In genomic region chr6:10219510-10219909, GRCh38 we compare ENCODE assay signal across 28 cellular contexts.
"Had no signal": no experiment of that assay in that cellular context is flagged by ENCODE, and none has a peak within 500 bp of the region (broad histone marks: within the 10 kb centered on the region; RNA-seq: fewer than 3 reads in every experiment).

No MANE protein-coding gene starts in this region.

- H3K9ac ChIP-seq: neural progenitor cell, parathyroid adenoma had no signal

- ATAC-seq: activated naive CD8-positive, alpha-beta T cell treated with anti-CD3 and anti-CD28 coated beads, Interleukin-2, amount 50 U/mL, for 24 hours; activated T-cell treated with anti-CD3 and anti-CD28 coated beads, Interleukin-2, amount 50 U/mL, for 4 hours; activated T-helper 17 cell treated with anti-CD3 and anti-CD28 coated beads, Interleukin-2, amount 50 U/mL, for 72 hours; natural killer cell; psoas muscle; WTC11 had no signal

- H3K4me1 ChIP-seq: colonic mucosa, left ventricle myocardium inferior, parathyroid adenoma, psoas muscle, tibial nerve had no signal

- DNase-seq: activated CD4-positive, alpha-beta memory T cell treated with anti-CD3 and anti-CD28 coated beads, Interleukin-2, amount 10 ng/mL, durations not matched to agents 7 days and 5 days; activated CD4-positive, alpha-beta T cell treated with anti-CD3 and anti-CD28 coated beads for 1 hour; activated CD4-positive, alpha-beta T cell treated with anti-CD3 and anti-CD28 coated beads, Interleukin-2, amount 10 ng/mL, durations not matched to agents 7 days and 5 days; activated gamma-delta T cell treated with Interleukin-2 at 50 U/mL for 16 hours; activated naive CD4-positive, alpha-beta T cell treated with anti-CD3 and anti-CD28 coated beads, Interleukin-2, amount 50 U/mL, for 16 hours; activated naive CD8-positive, alpha-beta T cell treated with anti-CD3 and anti-CD28 coated beads, Interleukin-2, amount 50 U/mL, for 24 hours; activated T-cell treated with anti-CD3 and anti-CD28 coated beads, Interleukin-2, amount 50 U/mL, for 4 hours; anterior cingulate cortex; colonic mucosa; dorsolateral prefrontal cortex; effector memory CD4-positive, alpha-beta T cell; left ventricle myocardium inferior; mesendoderm; natural killer cell; occipital lobe; psoas muscle; stimulated activated CD4-positive, alpha-beta T cell treated with anti-CD3 and anti-CD28 coated beads, Interleukin-15, amount 100 ng/mL, for 24 hours; stimulated activated CD4-positive, alpha-beta T cell treated with anti-CD3 and anti-CD28 coated beads, Interleukin-2, amount 100 ng/mL, for 24 hours; stimulated activated naive CD4-positive, alpha-beta T cell had no signal

- H3K4me2 ChIP-seq: neural progenitor cell had no signal

- H3K27me3 ChIP-seq: colonic mucosa, neural progenitor cell, tibial nerve had no signal

- H3K36me3 ChIP-seq: colonic mucosa, left ventricle myocardium inferior, neural progenitor cell, tibial nerve had no signal

- H3K79me2 ChIP-seq: parathyroid adenoma had no signal

- H3K4me3 ChIP-seq: colonic mucosa, dorsolateral prefrontal cortex, left ventricle myocardium inferior, lung, neural progenitor cell, psoas muscle, tibial nerve had no signal

- FAIRE-seq: frontal cortex, islet of Langerhans, TTC549 had no signal

- H3K27ac ChIP-seq: colonic mucosa, dorsolateral prefrontal cortex, left ventricle myocardium inferior, neural progenitor cell, parathyroid adenoma, psoas muscle, tibial nerve had no signal

- H2AFZ ChIP-seq: neural progenitor cell, parathyroid adenoma had no signal

- H3K9me3 ChIP-seq: colonic mucosa, left ventricle myocardium inferior, psoas muscle, tibial nerve had no signal
